Comparison of ENCODE assay signal across 15 cellular contexts in the genomic region with DNA sequence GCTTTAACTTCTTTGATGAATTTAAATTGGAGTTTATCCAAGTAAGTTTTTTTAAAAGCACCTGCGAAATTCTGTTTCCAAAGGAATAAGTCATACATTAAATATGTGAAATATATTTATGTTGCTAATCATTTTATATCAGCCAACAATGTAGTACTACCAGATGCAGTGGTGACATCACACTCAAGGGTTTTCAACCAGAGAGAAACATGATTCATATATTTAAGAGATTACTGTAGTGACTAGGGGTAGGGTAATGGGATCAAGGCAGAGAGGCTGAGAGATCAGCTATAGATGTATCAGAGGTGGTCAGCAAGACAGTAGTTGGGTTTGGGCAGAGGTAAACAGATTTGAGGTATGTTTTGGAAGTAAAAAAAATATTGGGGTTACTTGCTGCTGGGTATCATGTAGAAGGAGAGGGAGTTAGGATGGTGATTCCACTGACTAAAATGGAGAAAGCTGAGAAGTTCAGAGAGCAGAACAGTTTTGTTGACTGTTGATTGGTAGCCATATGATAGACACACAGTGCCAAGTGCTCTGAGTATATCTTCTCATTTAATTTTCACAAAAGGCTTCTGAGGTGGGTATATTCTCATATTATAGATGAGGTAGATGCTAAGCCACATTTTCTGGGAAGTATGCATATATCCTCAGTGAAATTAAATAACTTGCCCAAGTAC. TPM values are rescaled to one million over a fixed set of nuclear protein-coding genes. Genes with fewer than 3 reads are reported as not detected.
DNase-seq lines count a peak whose midpoint lies in the region; ATAC-seq and TF ChIP-seq lines count a peak whose summit lies in the region.
"Had no signal": no experiment of that assay in that cellular context is flagged by ENCODE, and none has a peak within 500 bp of the region (broad histone marks: within the 10 kb centered on the region; RNA-seq: fewer than 3 reads in every experiment).

No MANE protein-coding gene starts in this region.

- H3K4me1 ChIP-seq in foreskin keratinocyte: peaks cover 10% of the 10 kb centered on the region

- H3K9me3 Mint-ChIP-seq in activated T-helper 17 cell treated with anti-CD3 and anti-CD28 coated beads, Interleukin-2, amount 50 U/mL, for 72 hours: no peaks in the 10 kb centered on the region

- H3K4me1 Mint-ChIP-seq in activated T-helper 17 cell treated with anti-CD3 and anti-CD28 coated beads, Interleukin-2, amount 50 U/mL, for 72 hours: peaks cover 6% of the 10 kb centered on the region

- peak; percentile 93 for ATAC-seq in activated T-helper 17 cell treated with anti-CD3 and anti-CD28 coated beads, Interleukin-2, amount 50 U/mL, for 72 hours (replicated peaks)
- peak; percentile 52 for ATAC-seq in foreskin keratinocyte
- ATAC-seq: HepG2 had no signal

- intact Hi-C loops in posterior cingulate gyrus (cut with DNase I): no loop called here

- H3K36me3 Mint-ChIP-seq in activated T-helper 17 cell treated with anti-CD3 and anti-CD28 coated beads, Interleukin-2, amount 50 U/mL, for 72 hours (ENCODE audit: low read depth): peaks cover 94% of the 10 kb centered on the region

- no peak overlapping the region for H3K27ac ChIP-seq in foreskin keratinocyte
- H3K27ac ChIP-seq: C4-2B, stomach had no signal

- no peaks in the 10 kb centered on the region for H3K27me3 ChIP-seq in foreskin keratinocyte
- H3K27me3 ChIP-seq: stomach had no signal

- no peak for TF ChIP-seq CTCF in foreskin keratinocyte (conservative IDR thresholded peaks at IDR 0.05)

- H3K27ac Mint-ChIP-seq in activated T-helper 17 cell treated with anti-CD3 and anti-CD28 coated beads, Interleukin-2, amount 50 U/mL, for 72 hours: peak overlapping the region; percentile 39

- H3K4me3 Mint-ChIP-seq in activated T-helper 17 cell treated with anti-CD3 and anti-CD28 coated beads, Interleukin-2, amount 50 U/mL, for 72 hours: no peak overlapping the region

- no peaks in the 10 kb centered on the region for H3K27me3 Mint-ChIP-seq in activated T-helper 17 cell treated with anti-CD3 and anti-CD28 coated beads, Interleukin-2, amount 50 U/mL, for 72 hours

- DNase-seq in AG20443 (ENCODE audit: low spot score): peak; percentile 9
- DNase-seq in ELR (ENCODE audit: low read depth): peak; percentile 61
- peak; percentile 20 to 23 for DNase-seq in foreskin keratinocyte
- no peak for DNase-seq in cerebellar cortex (ENCODE audit: low spot score)
- no peak for DNase-seq in OCI-M2 (lab: John Stamatoyannopoulos, UW; ENCODE audit: unreplicated experiment)
- DNase-seq in posterior cingulate gyrus: no peak
- DNase-seq in epidermal melanocyte (ENCODE audit: insufficient read length, low spot score): no peak
- DNase-seq: activated CD4-positive, alpha-beta T cell treated with anti-CD3 and anti-CD28 coated beads, Interleukin-2, amount 50 U/mL, for 48 hours; cortex of kidney; NCI-H69; Right ventricle myocardium superior; stomach had no signal

RNA-seq across cellular contexts. Expression of gene CEP57, which starts 39.4 kb away (rescaled TPM):
- 100 to 1,000 TPM in 1 of 2 donors, 10 to 100 TPM in 1; 79.9 to 159 TPM for total RNA-seq in activated T-helper 17 cell treated with anti-CD3 and anti-CD28 coated beads, Interleukin-2, amount 50 U/mL, for 72 hours
- total RNA-seq in foreskin keratinocyte: 34.9 and 37.8 TPM in 2 replicates
- 11.9 and 15.4 TPM in 2 replicates for polyA plus RNA-seq in foreskin keratinocyte

RNA-seq across cellular contexts. Expression of gene FAM76B, which starts 40.1 kb away (rescaled TPM):
- 10 to 100 TPM; 38.3 to 50.7 TPM for total RNA-seq in activated T-helper 17 cell treated with anti-CD3 and anti-CD28 coated beads, Interleukin-2, amount 50 U/mL, for 72 hours
- 10.0 and 11.1 TPM in 2 replicates for total RNA-seq in foreskin keratinocyte
- 2.0 and 2.8 TPM in 2 replicates for polyA plus RNA-seq in foreskin keratinocyte

Comparison
In these comparisons a context has a peak if more than half of its experiments do, and no peak if none do; other contexts are left out.
1. DNase-seq: peak in AG20443 (single experiment), ELR (single experiment) and foreskin keratinocyte (2 of 2); none in cerebellar cortex (single experiment), OCI-M2 (single experiment), posterior cingulate gyrus (0 of 10) and epidermal melanocyte (single experiment).